In the genomic region with DNA sequence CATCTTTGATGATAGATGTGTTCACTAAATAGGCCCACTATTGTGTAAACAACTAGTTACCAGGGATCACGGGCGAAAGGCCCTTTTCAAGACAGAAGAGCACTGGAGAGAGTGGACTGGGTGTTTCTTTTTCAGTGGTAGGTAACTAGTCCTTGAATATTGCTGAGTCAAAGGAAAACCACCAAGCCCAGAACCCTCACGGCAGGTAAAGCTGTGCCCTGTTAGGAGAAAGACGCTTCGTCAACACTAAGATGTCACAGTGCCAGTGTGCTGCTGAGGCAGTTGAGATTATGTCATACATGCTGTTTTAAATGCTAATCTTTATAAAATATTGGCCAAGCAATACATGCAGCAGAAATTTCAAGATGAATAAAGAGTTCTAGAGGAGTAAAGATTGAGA, we compare ENCODE assay signal across 16 cellular contexts.
"Had no signal": no experiment of that assay in that cellular context is flagged by ENCODE, and none has a peak within 500 bp of the region (broad histone marks: within the 10 kb centered on the region; RNA-seq: fewer than 3 reads in every experiment).

No MANE protein-coding gene starts in this region.

- DNase-seq: activated CD4-positive, alpha-beta memory T cell treated with anti-CD3 and anti-CD28 coated beads for 36 hours; activated gamma-delta T cell treated with Interleukin-2 at 50 U/mL for 16 hours; activated T-cell treated with anti-CD3 and anti-CD28 coated beads for 4 hours; effector CD8-positive, alpha-beta T cell; gastrocnemius medialis; head of caudate nucleus; left lung; midbrain; nephron progenitor cell; occipital lobe; retina; stimulated activated naive B cell treated with anti-CD40 and anti-IgM and Interleukin-4, amounts not matched to agents 10 μg/mL and 1 μg/mL and 100 μg/mL, for 72 hours; tibial artery; WERI-Rb-1 had no signal

- ATAC-seq: activated naive CD4-positive, alpha-beta T cell treated with anti-CD3 and anti-CD28 coated beads, Interleukin-2, amount 50 U/mL, for 72 hours; esophagus mucosa; gastrocnemius medialis; left lung; stimulated activated naive B cell treated with anti-CD40 and anti-IgM and Interleukin-4, amounts not matched to agents 10 μg/mL and 1 μg/mL and 100 μg/mL, for 72 hours had no signal
